In genomic region chr11:3952715-3953114, GRCh38 we compare ENCODE assay signal across 18 cellular contexts.
DNase-seq lines count a peak whose midpoint lies in the region; ATAC-seq and TF ChIP-seq lines count a peak whose summit lies in the region.
"Had no signal": no experiment of that assay in that cellular context is flagged by ENCODE, and none has a peak within 500 bp of the region (broad histone marks: within the 10 kb centered on the region; RNA-seq: fewer than 3 reads in every experiment).

No MANE protein-coding gene starts in this region.

- H3K9me2 ChIP-seq in GM23338 (ENCODE audit: insufficient read depth): no peaks in the 10 kb centered on the region

- H3K36me3 Mint-ChIP-seq in T-helper 2 cell treated with Interferon-gamma antibody and Interleukin-4, amounts not matched to agents 5 μg/mL and 100 μg/mL, for 36 hours (ENCODE audit: low read depth): peaks cover 37% of the 10 kb centered on the region
- no peaks in the 10 kb centered on the region for H3K36me3 Mint-ChIP-seq in GM23338 (ENCODE audit: low read depth)
- H3K36me3 Mint-ChIP-seq in activated T-helper 1 cell treated with anti-CD3 and anti-CD28 coated beads, Interleukin-12 subunit alpha, Interleukin-12 subunit beta, Interleukin-2, Interleukin-4 antibody, amounts not matched to agents 30 ng/mL and 10 ng/mL and 1 ng/mL, durations not matched to agents 14 hours and 24 hours and 36 hours (ENCODE audit: low read depth): peaks cover 12% of the 10 kb centered on the region

- H3K9ac ChIP-seq in liver (ENCODE audit: low read depth in 1 of 2, low read length in 2 of 2): no peak overlapping the region

- DNase-seq in T-helper 2 cell treated with Interferon-gamma antibody and Interleukin-4, amounts not matched to agents 5 μg/mL and 100 μg/mL, for 36 hours (ENCODE audit: low spot score): no peak
- DNase-seq in T-helper 2 cell (no peak), GM23338 (ENCODE audit: low spot score) (no peak), SW480 (ENCODE audit: low spot score) (no peak)
- no peak for DNase-seq in activated T-helper 1 cell treated with anti-CD3 and anti-CD28 coated beads, Interleukin-12 subunit alpha, Interleukin-12 subunit beta, Interleukin-2, Interleukin-4 antibody, amounts not matched to agents 30 ng/mL and 10 ng/mL and 1 ng/mL, durations not matched to agents 14 hours and 24 hours and 36 hours (ENCODE audit: low spot score)
- DNase-seq: hippocampal formation; kidney glomerular epithelial cell; midbrain; NCI-H2029; NCI-H446 treated with DMSO at 0.1 percent for 48 hours; right lobe of liver; SHP77; stimulated activated CD4-positive, alpha-beta T cell treated with anti-CD3 and anti-CD28 coated beads, Interleukin-1b, Interleukin-23, amount 100 ng/mL, for 48 hours had no signal

- H4K20me1 ChIP-seq in GM23338 (replicated peaks; ENCODE audit: insufficient read depth): no peaks in the 10 kb centered on the region

- no peak for TF ChIP-seq RAD21 in liver (IDR thresholded peaks at IDR 0.05)

- no peaks in the 10 kb centered on the region for H3K27me3 ChIP-seq in GM23338 (ENCODE audit: insufficient read depth)
- no peaks in the 10 kb centered on the region for H3K27me3 ChIP-seq in liver (ENCODE audit: control insufficient read depth in 4 of 4, insufficient read depth in 4 of 4, low read length in 3 of 4)
- H3K27me3 ChIP-seq: neutrophil, right lobe of liver had no signal

- H3K9me3 Mint-ChIP-seq in T-helper 2 cell treated with Interferon-gamma antibody and Interleukin-4, amounts not matched to agents 5 μg/mL and 100 μg/mL, for 36 hours: peaks cover 3% of the 10 kb centered on the region
- H3K9me3 Mint-ChIP-seq in GM23338: no peaks in the 10 kb centered on the region
- peaks cover 7% of the 10 kb centered on the region for H3K9me3 Mint-ChIP-seq in activated T-helper 1 cell treated with anti-CD3 and anti-CD28 coated beads, Interleukin-12 subunit alpha, Interleukin-12 subunit beta, Interleukin-2, Interleukin-4 antibody, amounts not matched to agents 30 ng/mL and 10 ng/mL and 1 ng/mL, durations not matched to agents 14 hours and 24 hours and 36 hours

- peaks cover 78% of the 10 kb centered on the region for H3K4me1 Mint-ChIP-seq in T-helper 2 cell treated with Interferon-gamma antibody and Interleukin-4, amounts not matched to agents 5 μg/mL and 100 μg/mL, for 36 hours (ENCODE audit: low read depth)
- H3K4me1 Mint-ChIP-seq in GM23338: peaks cover 8% of the 10 kb centered on the region
- H3K4me1 Mint-ChIP-seq in activated T-helper 1 cell treated with anti-CD3 and anti-CD28 coated beads, Interleukin-12 subunit alpha, Interleukin-12 subunit beta, Interleukin-2, Interleukin-4 antibody, amounts not matched to agents 30 ng/mL and 10 ng/mL and 1 ng/mL, durations not matched to agents 14 hours and 24 hours and 36 hours (ENCODE audit: low read depth): peaks cover 92% of the 10 kb centered on the region

- peak overlapping the region; percentile 35 for H3K27ac Mint-ChIP-seq in T-helper 2 cell treated with Interferon-gamma antibody and Interleukin-4, amounts not matched to agents 5 μg/mL and 100 μg/mL, for 36 hours
- no peak overlapping the region for H3K27ac Mint-ChIP-seq in GM23338
- H3K27ac Mint-ChIP-seq in activated T-helper 1 cell treated with anti-CD3 and anti-CD28 coated beads, Interleukin-12 subunit alpha, Interleukin-12 subunit beta, Interleukin-2, Interleukin-4 antibody, amounts not matched to agents 30 ng/mL and 10 ng/mL and 1 ng/mL, durations not matched to agents 14 hours and 24 hours and 36 hours: peak overlapping the region; percentile 89

- H3K36me3 ChIP-seq in GM23338 (ENCODE audit: insufficient read depth) (no peaks in the 10 kb centered on the region), liver (ENCODE audit: control insufficient read depth in 4 of 4, insufficient read depth in 3 of 4, low read depth in 1 of 4, low read length in 3 of 4) (no peaks in the 10 kb centered on the region)
- H3K36me3 ChIP-seq: neutrophil, right lobe of liver had no signal

- ATAC-seq in GM23338 (no peak), GM21447 (IDR thresholded peaks at IDR 0.05; ENCODE audit: unreplicated experiment) (no peak), HG03280 (IDR thresholded peaks at IDR 0.05; ENCODE audit: unreplicated experiment) (no peak)

- H3K4me1 ChIP-seq in GM23338 (ENCODE audit: insufficient read depth) (no peaks in the 10 kb centered on the region), liver (ENCODE audit: control insufficient read depth in 4 of 4, insufficient read depth in 4 of 4, low read length in 3 of 4) (peaks cover 0 to 6% (median 0%) of the 10 kb centered on the region in 4 donors)

- no peaks in the 10 kb centered on the region for H3K27me3 Mint-ChIP-seq in T-helper 2 cell treated with Interferon-gamma antibody and Interleukin-4, amounts not matched to agents 5 μg/mL and 100 μg/mL, for 36 hours (ENCODE audit: low read depth)
- H3K27me3 Mint-ChIP-seq in GM23338 (ENCODE audit: insufficient read depth, low read depth, poor library complexity): peaks cover 3% of the 10 kb centered on the region
- H3K27me3 Mint-ChIP-seq in activated T-helper 1 cell treated with anti-CD3 and anti-CD28 coated beads, Interleukin-12 subunit alpha, Interleukin-12 subunit beta, Interleukin-2, Interleukin-4 antibody, amounts not matched to agents 30 ng/mL and 10 ng/mL and 1 ng/mL, durations not matched to agents 14 hours and 24 hours and 36 hours (ENCODE audit: insufficient read depth): no peaks in the 10 kb centered on the region

- no peaks in the 10 kb centered on the region for H3K79me2 ChIP-seq in GM23338 (replicated peaks; ENCODE audit: insufficient read depth)

- intact Hi-C loops in activated T-helper 1 cell treated with anti-CD3 and anti-CD28 coated beads, Interleukin-12 subunit alpha, Interleukin-12 subunit beta, Interleukin-2, Interleukin-4 antibody, amounts not matched to agents 30 ng/mL and 10 ng/mL and 1 ng/mL, durations not matched to agents 14 hours and 24 hours and 36 hours (cut with micrococcal nuclease): no loop called here

- no peak for TF ChIP-seq CTCF in GM23338 (conservative IDR thresholded peaks at IDR 0.05; ENCODE audit: low read depth in 2 of 2)
- TF ChIP-seq CTCF in liver (IDR thresholded peaks at IDR 0.05; ENCODE audit: low read depth, low read length, missing input control): no peak

- no peaks in the 10 kb centered on the region for H3F3A ChIP-seq in GM23338 (replicated peaks; ENCODE audit: low read depth)

- H2AFZ ChIP-seq in GM23338: no peak overlapping the region

- no peak overlapping the region for H3K27ac ChIP-seq in GM23338 (ENCODE audit: low read depth)
- H3K27ac ChIP-seq in liver (ENCODE audit: low read depth in 1 of 2, low read length in 2 of 2): no peak overlapping the region
- H3K27ac ChIP-seq: C4-2B, neutrophil, right lobe of liver had no signal

- H3K4me3 Mint-ChIP-seq in T-helper 2 cell treated with Interferon-gamma antibody and Interleukin-4, amounts not matched to agents 5 μg/mL and 100 μg/mL, for 36 hours: peak overlapping the region; percentile 28
- no peak overlapping the region for H3K4me3 Mint-ChIP-seq in GM23338
- peak overlapping the region; percentile 52 for H3K4me3 Mint-ChIP-seq in activated T-helper 1 cell treated with anti-CD3 and anti-CD28 coated beads, Interleukin-12 subunit alpha, Interleukin-12 subunit beta, Interleukin-2, Interleukin-4 antibody, amounts not matched to agents 30 ng/mL and 10 ng/mL and 1 ng/mL, durations not matched to agents 14 hours and 24 hours and 36 hours

- H3K4me2 ChIP-seq in GM23338: no peak overlapping the region

- H3K9me3 ChIP-seq in liver (ENCODE audit: control insufficient read depth in 4 of 4, low read length in 3 of 4): no peaks in the 10 kb centered on the region
- H3K9me3 ChIP-seq: neutrophil, right lobe of liver had no signal

- H3K4me3 ChIP-seq in GM23338 (no peak overlapping the region), liver (ENCODE audit: low read depth in 1 of 3, low read length in 3 of 3) (no peak overlapping the region)
- H3K4me3 ChIP-seq: right lobe of liver had no signal

TF ChIP-seq in liver, 16 proteins besides CTCF, POLR2A, EP300 and RAD21:
- TF ChIP-seq YY1 (IDR thresholded peaks at IDR 0.05): no peak
- peak; percentile 47 for TF ChIP-seq REST (IDR thresholded peaks at IDR 0.05)
